ENCODE assay signal across 8 cellular contexts in genomic region chr3:113495035-113495434, GRCh38. TPM values are rescaled to one million over a fixed set of nuclear protein-coding genes. Genes with fewer than 3 reads are reported as not detected.
DNase-seq lines count a peak whose midpoint lies in the region; ATAC-seq and TF ChIP-seq lines count a peak whose summit lies in the region.

No MANE protein-coding gene starts in this region.

- intact Hi-C loops in testis (cut with DNase I; ENCODE audit: low total_unique reads): no loop called here

- H3K36me3 Mint-ChIP-seq in activated T-cell treated with anti-CD3 and anti-CD28 coated beads, Interleukin-2, amount 50 U/mL, for 72 hours (ENCODE audit: insufficient read depth in 2 of 2): peaks cover 4 to 9% of the 10 kb centered on the region in 2 donors
- peaks cover 0 to 19% (median 9%) of the 10 kb centered on the region in 3 donors for H3K36me3 Mint-ChIP-seq in immature natural killer cell

- no peaks in the 10 kb centered on the region for H3K4me1 ChIP-seq in testis

- no peaks in the 10 kb centered on the region for H3K9me3 ChIP-seq in testis

- no peaks in the 10 kb centered on the region for H3K36me3 ChIP-seq in testis (ENCODE audit: low read depth, missing control alignments)

- in situ Hi-C loops in G401 (cut with HindIII; ENCODE audit: low sequenced_read_pairs): no loop called here

- H3K9me3 Mint-ChIP-seq in activated T-cell treated with anti-CD3 and anti-CD28 coated beads, Interleukin-2, amount 50 U/mL, for 72 hours: no peaks in the 10 kb centered on the region
- peaks cover 0 to 2% (median 0%) of the 10 kb centered on the region in 6 donors for H3K9me3 Mint-ChIP-seq in immature natural killer cell

- H3K4me3 Mint-ChIP-seq in activated T-cell treated with anti-CD3 and anti-CD28 coated beads, Interleukin-2, amount 50 U/mL, for 72 hours: no peak overlapping the region
- H3K4me3 Mint-ChIP-seq in immature natural killer cell: no peak overlapping the region

- H3K4me3 ChIP-seq in AG04449 (ENCODE audit: low read depth, low read length) (no peak overlapping the region), testis (no peak overlapping the region)

- POLR2A ChIA-PET in AG04449 (lab: Yijun Ruan, JAX): no interaction called here

- DNase-seq in AG04449 (ENCODE audit: low read depth, low spot score): no peak
- DNase-seq in G401 (ENCODE audit: low spot score): peak; percentile 26
- DNase-seq in activated T-cell treated with anti-CD3 and anti-CD28 coated beads, Interleukin-2, amount 50 U/mL, for 72 hours: peak; percentile 17 to 18
- peak; percentile 23 to 39 (median 26) for DNase-seq in immature natural killer cell
- DNase-seq in testis: peak; percentile 58
- DNase-seq in NCI-H2029 treated with DMSO at 0.1 percent for 48 hours (lab: John Stamatoyannopoulos, UW): no peak

- no peak overlapping the region for H3K27ac ChIP-seq in testis

- peak in 1 of 2 donors; percentile 41 for ATAC-seq in activated T-cell treated with anti-CD3 and anti-CD28 coated beads, Interleukin-2, amount 50 U/mL, for 72 hours (replicated peaks in 1 of 2)
- no peak for ATAC-seq in HG03097 (IDR thresholded peaks at IDR 0.05; ENCODE audit: low FRiP score, unreplicated experiment)

- 68 to 70% methylated on average over 2 of the region's 2 CpGs for WGBS in testis, 2 donors

- no peak overlapping the region for H3K27ac Mint-ChIP-seq in activated T-cell treated with anti-CD3 and anti-CD28 coated beads, Interleukin-2, amount 50 U/mL, for 72 hours
- peak overlapping the region in 1 of 6 donors; percentile 7 for H3K27ac Mint-ChIP-seq in immature natural killer cell

- no peak for TF ChIP-seq POLR2A in testis (IDR thresholded peaks at IDR 0.05)

- H3K27me3 Mint-ChIP-seq in activated T-cell treated with anti-CD3 and anti-CD28 coated beads, Interleukin-2, amount 50 U/mL, for 72 hours (ENCODE audit: low read depth): no peaks in the 10 kb centered on the region
- H3K27me3 Mint-ChIP-seq in immature natural killer cell (ENCODE audit: low read depth in 3 of 3): peaks cover 0 to 1% (median 0%) of the 10 kb centered on the region in 3 donors

- H3K27me3 ChIP-seq in testis: no peaks in the 10 kb centered on the region

- no peaks in the 10 kb centered on the region for H3K4me1 Mint-ChIP-seq in activated T-cell treated with anti-CD3 and anti-CD28 coated beads, Interleukin-2, amount 50 U/mL, for 72 hours (ENCODE audit: low read depth)
- peaks cover 9% of the 10 kb centered on the region in 2 donors for H3K4me1 Mint-ChIP-seq in immature natural killer cell

- CTCF ChIA-PET in AG04449 (lab: Yijun Ruan, JAX): interaction anchor here (0.6 to 7.7 kb wide), 14 partner anchors 7 to 250 kb away, joined by 3 to 92 read pairs (median 5); partner anchors contain the start of gene SPICE1

- TF ChIP-seq CTCF in AG04449 (IDR thresholded peaks at IDR 0.05; ENCODE audit: insufficient read depth, low read length, missing control alignments): peak; percentile 29
- peak; percentile 58 for TF ChIP-seq CTCF in LNCAP (IDR thresholded peaks at IDR 0.05)
- TF ChIP-seq CTCF in testis (IDR thresholded peaks at IDR 0.05): peak; percentile 39 to 51 (median 42)

RNA-seq across cellular contexts. Expression of gene SPICE1, which starts 19.9 kb away (rescaled TPM):
- total RNA-seq in G401 (2014; rRNA removed; shearing (Covaris generic)): 19.8 and 41.7 TPM in 2 replicates
- 10 to 100 TPM; 15.1 to 21.6 TPM for total RNA-seq in activated T-cell treated with anti-CD3 and anti-CD28 coated beads, Interleukin-2, amount 50 U/mL, for 72 hours
- polyA plus RNA-seq in immature natural killer cell (1 to 10 TPM in 2 of 3 donors, not detected in 1; 3.7 to 4.7 TPM), testis (ENCODE audit: insufficient read depth, low read depth, low replicate concordance) (12.6 TPM)
- total RNA-seq in testis: 10 to 100 TPM; 29.4 to 31.2 TPM

RNA-seq across cellular contexts. Expression of gene SIDT1, which starts 37.3 kb away (rescaled TPM):
- not detected in 2 replicates for total RNA-seq in G401 (2014; rRNA removed; shearing (Covaris generic))
- 10 to 100 TPM; 21.3 to 28.9 TPM for total RNA-seq in activated T-cell treated with anti-CD3 and anti-CD28 coated beads, Interleukin-2, amount 50 U/mL, for 72 hours
- polyA plus RNA-seq in immature natural killer cell: 10 to 100 TPM in 2 of 3 donors, 1 to 10 TPM in 1; 9.5 to 33.2 (median 11.8) TPM
- 1 to 10 TPM; 5.9 to 8.6 TPM for total RNA-seq in testis
- 5.0 TPM for polyA plus RNA-seq in testis (ENCODE audit: insufficient read depth, low read depth, low replicate concordance)

RNA-seq across cellular contexts. Expression of gene CFAP44, which starts 53.7 kb away (rescaled TPM):
- 1.7 and 2.3 TPM in 2 replicates for total RNA-seq in G401 (2014; rRNA removed; shearing (Covaris generic))
- total RNA-seq in activated T-cell treated with anti-CD3 and anti-CD28 coated beads, Interleukin-2, amount 50 U/mL, for 72 hours: 1 to 10 TPM; 3.4 to 5.0 TPM
- under 1 TPM in 2 of 3 donors, not detected in 1; 0.22 to 0.34 TPM for polyA plus RNA-seq in immature natural killer cell
- total RNA-seq in testis: 10 to 100 TPM; 17.2 to 23.0 TPM
- polyA plus RNA-seq in testis (ENCODE audit: insufficient read depth, low read depth, low replicate concordance): 14.1 TPM

Comparison
In these comparisons a context has a peak if more than half of its experiments do, and no peak if none do; other contexts are left out.
1. DNase-seq: peak in G401 (single experiment), activated T-cell treated with anti-CD3 and anti-CD28 coated beads, Interleukin-2, amount 50 U/mL, for 72 hours (2 of 2), immature natural killer cell (3 of 3) and testis (single experiment); none in AG04449 (single experiment) and NCI-H2029 treated with DMSO at 0.1 percent for 48 hours (single experiment).
2. Peak in every context shown above with its lines, with median percentiles within 50 percentile points of each other: CTCF ChIP-seq.